In genomic region chr5:135204151-135204600, GRCh38 we compare ENCODE assay signal across 9 cellular contexts.
A peak's percentile ranks its signal among the peaks of the same experiment; 100 is the strongest.
DNase-seq lines count a peak whose midpoint lies in the region; ATAC-seq and TF ChIP-seq lines count a peak whose summit lies in the region.
"Had no signal": no experiment of that assay in that cellular context is flagged by ENCODE, and none has a peak within 500 bp of the region (broad histone marks: within the 10 kb centered on the region; RNA-seq: fewer than 3 reads in every experiment).

No MANE protein-coding gene starts in this region.

- H3K4me2 ChIP-seq in SK-N-SH (no peak overlapping the region), OCI-LY1 (ENCODE audit: low read length) (no peak overlapping the region)

- H3K4me3 Mint-ChIP-seq in type B pancreatic cell (no peak overlapping the region), CD14-positive monocyte (no peak overlapping the region)
- no peak overlapping the region for H3K4me3 Mint-ChIP-seq in activated naive CD8-positive, alpha-beta T cell treated with anti-CD3 and anti-CD28 coated beads, Interleukin-2, amount 50 U/mL, for 24 hours

- TF ChIP-seq CTCF in SK-N-SH (IDR thresholded peaks at IDR 0.05) (peak; percentile 48), OCI-LY1 (IDR thresholded peaks at IDR 0.05; ENCODE audit: low read length) (peak; percentile 58), epithelial cell of proximal tubule (conservative IDR thresholded peaks at IDR 0.05; ENCODE audit: low read depth, low read length) (peak; percentile 42), type B pancreatic cell (conservative IDR thresholded peaks at IDR 0.05) (peak; percentile 76), CD14-positive monocyte (IDR thresholded peaks at IDR 0.05) (no peak)

- H3K4me3 ChIP-seq in SK-N-SH (ENCODE audit: low read depth in 2 of 2, low read length in 1 of 2), result no peak overlapping the region
- H3K4me3 ChIP-seq in OCI-LY1 (ENCODE audit: low read depth, low read length, poor library complexity, severe bottlenecking), result no peak overlapping the region
- H3K4me3 ChIP-seq in epithelial cell of proximal tubule (ENCODE audit: low read depth, low read length), result no peak overlapping the region
- H3K4me3 ChIP-seq: gastroesophageal sphincter had no signal

- H3K9me3 ChIP-seq in SK-N-SH (peaks cover 20% of the 10 kb centered on the region; the same call in 1 of the 2 replicates), OCI-LY1 (ENCODE audit: low read length) (peaks cover 5% of the 10 kb centered on the region; the same call in 1 of the 2 replicates)

- H3F3A ChIP-seq in SK-N-SH (replicated peaks; ENCODE audit: insufficient read depth) (no peaks in the 10 kb centered on the region), OCI-LY1 (ENCODE audit: insufficient read depth, low read length) (no peaks in the 10 kb centered on the region)

- H3K9me3 Mint-ChIP-seq in type B pancreatic cell, result peaks cover 12% of the 10 kb centered on the region
- peaks cover 5 to 12% (median 11%) of the 10 kb centered on the region in 7 donors for H3K9me3 Mint-ChIP-seq in CD14-positive monocyte
- peaks cover 22% of the 10 kb centered on the region for H3K9me3 Mint-ChIP-seq in activated naive CD8-positive, alpha-beta T cell treated with anti-CD3 and anti-CD28 coated beads, Interleukin-2, amount 50 U/mL, for 24 hours

- H3K27ac Mint-ChIP-seq in type B pancreatic cell (no peak overlapping the region), CD14-positive monocyte (no peak overlapping the region)
- no peak overlapping the region for H3K27ac Mint-ChIP-seq in activated naive CD8-positive, alpha-beta T cell treated with anti-CD3 and anti-CD28 coated beads, Interleukin-2, amount 50 U/mL, for 24 hours

- H3K27me3 Mint-ChIP-seq in type B pancreatic cell, result peaks cover 22% of the 10 kb centered on the region
- peaks cover 6 to 21% (median 15%) of the 10 kb centered on the region in 3 donors for H3K27me3 Mint-ChIP-seq in CD14-positive monocyte (ENCODE audit: low read depth in 3 of 3)
- peaks cover 28% of the 10 kb centered on the region for H3K27me3 Mint-ChIP-seq in activated naive CD8-positive, alpha-beta T cell treated with anti-CD3 and anti-CD28 coated beads, Interleukin-2, amount 50 U/mL, for 24 hours

- no peak overlapping the region for H3K9ac ChIP-seq in SK-N-SH
- H3K9ac ChIP-seq in OCI-LY1 (ENCODE audit: low read length), result no peak overlapping the region

- H3K4me1 Mint-ChIP-seq in type B pancreatic cell (ENCODE audit: unreplicated experiment) (peaks cover 9% of the 10 kb centered on the region), CD14-positive monocyte (no peaks in the 10 kb centered on the region)
- no peaks in the 10 kb centered on the region for H3K4me1 Mint-ChIP-seq in activated naive CD8-positive, alpha-beta T cell treated with anti-CD3 and anti-CD28 coated beads, Interleukin-2, amount 50 U/mL, for 24 hours

- H3K9me2 ChIP-seq in SK-N-SH, result no peaks in the 10 kb centered on the region
- no peaks in the 10 kb centered on the region for H3K9me2 ChIP-seq in OCI-LY1 (ENCODE audit: low read depth, low read length)

- H2AFZ ChIP-seq in SK-N-SH (ENCODE audit: low read depth) (no peak overlapping the region), OCI-LY1 (ENCODE audit: low read length) (no peak overlapping the region)

- H3K36me3 ChIP-seq in SK-N-SH (replicated peaks in 1 of 2; ENCODE audit: control insufficient read depth in 1 of 2, insufficient read depth in 2 of 2, low read length in 1 of 2), result no peaks in the 10 kb centered on the region
- no peaks in the 10 kb centered on the region for H3K36me3 ChIP-seq in OCI-LY1 (ENCODE audit: insufficient read depth, low read length)
- H3K36me3 ChIP-seq: gastroesophageal sphincter had no signal

- 9% methylated on average over 1 of the region's 1 CpG for WGBS in SK-N-SH (ENCODE audit: low lambda C conversion rate)

- no peaks in the 10 kb centered on the region for H4K20me1 ChIP-seq in SK-N-SH (ENCODE audit: insufficient read depth)
- no peaks in the 10 kb centered on the region for H4K20me1 ChIP-seq in OCI-LY1 (ENCODE audit: insufficient read depth, low read length)

- TF ChIP-seq RAD21 in SK-N-SH (IDR thresholded peaks at IDR 0.05; ENCODE audit: low read length), result peak; percentile 45

- DNase-seq in SK-N-SH (peak; percentile 44), epithelial cell of proximal tubule (ENCODE audit: low read depth) (no peak), type B pancreatic cell (ENCODE audit: extremely low spot score, unreplicated experiment) (no peak), CD14-positive monocyte (ENCODE audit: low spot score) (no peak)
- DNase-seq in activated naive CD8-positive, alpha-beta T cell treated with anti-CD3 and anti-CD28 coated beads, Interleukin-2, amount 50 U/mL, for 24 hours, result no peak
- DNase-seq in activated T-cell treated with anti-CD3 and anti-CD28 coated beads, Interleukin-2, amount 50 U/mL, for 48 hours, result no peak

- no peak for ATAC-seq in SK-N-SH treated with all-trans-retinoic acid at 6 μM for 48 hours
- ATAC-seq in activated naive CD8-positive, alpha-beta T cell treated with anti-CD3 and anti-CD28 coated beads, Interleukin-2, amount 50 U/mL, for 24 hours, result no peak
- ATAC-seq: gastroesophageal sphincter had no signal

- CTCF ChIA-PET in SK-N-SH (lab: Yijun Ruan, JAX), result interaction anchor here (0.7 to 4.4 kb wide), 17 partner anchors 8 to 132 kb away, joined by 3 to 26 read pairs (median 5); no protein-coding TSS in a partner anchor

- no peaks in the 10 kb centered on the region for H3K36me3 Mint-ChIP-seq in type B pancreatic cell
- no peaks in the 10 kb centered on the region for H3K36me3 Mint-ChIP-seq in CD14-positive monocyte
- H3K36me3 Mint-ChIP-seq in activated naive CD8-positive, alpha-beta T cell treated with anti-CD3 and anti-CD28 coated beads, Interleukin-2, amount 50 U/mL, for 24 hours (ENCODE audit: low read depth), result peaks cover 5% of the 10 kb centered on the region

- H3K27ac ChIP-seq in SK-N-SH (ENCODE audit: low read depth in 2 of 2, low read length in 1 of 2) (no peak overlapping the region), OCI-LY1 (ENCODE audit: low read depth, low read length, poor library complexity, severe bottlenecking) (no peak overlapping the region)
- H3K27ac ChIP-seq: gastroesophageal sphincter had no signal

- POLR2A ChIA-PET in SK-N-SH (lab: Yijun Ruan, JAX), result no interaction called here

- H3K4me1 ChIP-seq in SK-N-SH (ENCODE audit: control insufficient read depth in 1 of 2, insufficient read depth in 2 of 2, low read depth in 1 of 2, low read length in 1 of 2) (peaks cover 4 to 12% of the 10 kb centered on the region in 2 experiments; a peak in 2 of 4 replicates), OCI-LY1 (ENCODE audit: insufficient read depth, low read length, severe bottlenecking) (no peaks in the 10 kb centered on the region)

- intact Hi-C loops in CD14-positive monocyte (cut with micrococcal nuclease), result no loop called here

- no peak for TF ChIP-seq EP300 in SK-N-SH (IDR thresholded peaks at IDR 0.05; ENCODE audit: borderline replicate concordance in 1 of 2, low read depth in 1 of 2, low read length in 1 of 2)

- no peaks in the 10 kb centered on the region for H3K79me2 ChIP-seq in SK-N-SH (ENCODE audit: insufficient read depth)
- H3K79me2 ChIP-seq in OCI-LY1 (ENCODE audit: insufficient read depth, low read length), result no peaks in the 10 kb centered on the region

- H3K27me3 ChIP-seq in SK-N-SH (ENCODE audit: insufficient read depth), result no peaks in the 10 kb centered on the region
- no peaks in the 10 kb centered on the region for H3K27me3 ChIP-seq in OCI-LY1 (ENCODE audit: insufficient read depth, low read length)
- H3K27me3 ChIP-seq: gastroesophageal sphincter had no signal

TF ChIP-seq in SK-N-SH, 30 proteins besides CTCF, POLR2A, EP300 and RAD21:
- TF ChIP-seq JUND (IDR thresholded peaks at IDR 0.05) (no peak), RCOR1 (IDR thresholded peaks at IDR 0.05; ENCODE audit: low read length) (no peak), ELF1 (IDR thresholded peaks at IDR 0.05) (no peak), IRF3 (IDR thresholded peaks at IDR 0.05; ENCODE audit: low read depth, low read length) (no peak), MAX (IDR thresholded peaks at IDR 0.05; ENCODE audit: low read depth) (no peak)
TF ChIP-seq in SK-N-SH: peak in this region for 0.

TF ChIP-seq in SK-N-SH treated with all-trans-retinoic acid at 6 μM for 48 hours, 23 proteins besides CTCF, POLR2A, EP300 and RAD21:
- no peak for TF ChIP-seq BACH2 (CRISPR knock-in tag; IDR thresholded peaks at IDR 0.05; ENCODE audit: borderline replicate concordance)
- no peak for TF ChIP-seq ZFP30 (CRISPR knock-in tag; IDR thresholded peaks at IDR 0.05)
- TF ChIP-seq ISL1 (CRISPR knock-in tag; IDR thresholded peaks at IDR 0.05), result no peak
- no peak for TF ChIP-seq ZNF70 (CRISPR knock-in tag; IDR thresholded peaks at IDR 0.05)
- TF ChIP-seq SNAI2 (CRISPR knock-in tag; IDR thresholded peaks at IDR 0.05), result no peak
- TF ChIP-seq CSDC2 (CRISPR knock-in tag; IDR thresholded peaks at IDR 0.05), result no peak
- TF ChIP-seq TCF4 (CRISPR knock-in tag; IDR thresholded peaks at IDR 0.05; ENCODE audit: borderline replicate concordance), result no peak
- TF ChIP-seq RARB (CRISPR knock-in tag; IDR thresholded peaks at IDR 0.05), result no peak
- no peak for TF ChIP-seq ARNTL (CRISPR knock-in tag; IDR thresholded peaks at IDR 0.05; ENCODE audit: borderline replicate concordance, low read depth)
- no peak for TF ChIP-seq PPARA (CRISPR knock-in tag; IDR thresholded peaks at IDR 0.05; ENCODE audit: borderline replicate concordance)
- no peak for TF ChIP-seq ESRRG (CRISPR knock-in tag; IDR thresholded peaks at IDR 0.05)
- TF ChIP-seq ZFP3 (CRISPR knock-in tag; IDR thresholded peaks at IDR 0.05), result no peak
- no peak for TF ChIP-seq CSRNP3 (CRISPR knock-in tag; IDR thresholded peaks at IDR 0.05)
- TF ChIP-seq ZC3H10 (CRISPR knock-in tag; IDR thresholded peaks at IDR 0.05), result no peak
TF ChIP-seq in SK-N-SH treated with all-trans-retinoic acid at 6 μM for 48 hours: peak in this region for 0.
